In genomic region chr10:22605168-22605567, GRCh38 we compare ENCODE assay signal across 9 cellular contexts.
DNase-seq lines count a peak whose midpoint lies in the region; ATAC-seq and TF ChIP-seq lines count a peak whose summit lies in the region.
"Had no signal": no experiment of that assay in that cellular context is flagged by ENCODE, and none has a peak within 500 bp of the region (broad histone marks: within the 10 kb centered on the region; RNA-seq: fewer than 3 reads in every experiment).

No MANE protein-coding gene starts in this region.

- DNase-seq in activated CD4-positive, CD25-positive, alpha-beta regulatory T cell (lab: John Stamatoyannopoulos, UW), result no peak
- peak; percentile 99 for DNase-seq in NOMO-1 treated with DMSO at 0.1 percent for 48 hours (lab: John Stamatoyannopoulos, UW; ENCODE audit: unreplicated experiment)
- peak; percentile 87 for DNase-seq in fibroblast of mammary gland (ENCODE audit: low read depth)
- DNase-seq in stomach, result no peak
- DNase-seq in GM19238 (ENCODE audit: insufficient read length, low spot score), result no peak

- peak overlapping the region in 4 of 5 donors; percentile 38 to 66 (median 60) for H3K27ac ChIP-seq in stomach
- H3K27ac ChIP-seq: parathyroid adenoma had no signal

- no peak for TF ChIP-seq EP300 in stomach (IDR thresholded peaks at IDR 0.05)

- H3K4me1 ChIP-seq in stomach, result peaks cover 0 to 35% (median 10%) of the 10 kb centered on the region in 4 donors
- H3K4me1 ChIP-seq: parathyroid adenoma had no signal

- no peak for TF ChIP-seq POLR2A in stomach (IDR thresholded peaks at IDR 0.05)

- no peak for TF ChIP-seq CTCF in fibroblast of mammary gland (conservative IDR thresholded peaks at IDR 0.05; ENCODE audit: control insufficient read depth, insufficient read depth, low read depth, low read length)
- TF ChIP-seq CTCF in stomach (IDR thresholded peaks at IDR 0.05), result no peak

- H3K27me3 ChIP-seq in stomach, result no peaks in the 10 kb centered on the region

- no peaks in the 10 kb centered on the region for H3K9me3 ChIP-seq in stomach

- H3K4me3 ChIP-seq in fibroblast of mammary gland (ENCODE audit: control insufficient read depth, low read depth, low read length), result no peak overlapping the region
- no peak overlapping the region for H3K4me3 ChIP-seq in stomach

- peaks cover 0 to 40% (median 25%) of the 10 kb centered on the region in 4 donors for H3K36me3 ChIP-seq in stomach

- intact Hi-C loops in stomach (cut with DNase I; ENCODE audit: low total_unique reads), result no loop called here

- peak; percentile 65 to 66 for ATAC-seq in activated CD4-positive, CD25-positive, alpha-beta regulatory T cell treated with anti-CD3 and anti-CD28 coated beads, Interleukin-2, amount 50 U/mL, for 24 hours
- ATAC-seq in GM19467 (IDR thresholded peaks at IDR 0.05; ENCODE audit: unreplicated experiment) (no peak), HG02970 (IDR thresholded peaks at IDR 0.05; ENCODE audit: low FRiP score, unreplicated experiment) (no peak)

- WGBS in stomach, 5 donors, result 60 to 86% (median 74%) methylated on average over 4 of the region's 4 CpGs

Comparison
In these comparisons a context has a peak if more than half of its experiments do, and no peak if none do; other contexts are left out.
1. ATAC-seq: peak in activated CD4-positive, CD25-positive, alpha-beta regulatory T cell treated with anti-CD3 and anti-CD28 coated beads, Interleukin-2, amount 50 U/mL, for 24 hours (2 of 2); none in GM19467 (single experiment) and HG02970 (single experiment).
2. DNase-seq: peak in NOMO-1 treated with DMSO at 0.1 percent for 48 hours (single experiment) and fibroblast of mammary gland (single experiment); none in activated CD4-positive, CD25-positive, alpha-beta regulatory T cell (0 of 4), stomach (single experiment) and GM19238 (single experiment).